ENCODE assay signal across 24 cellular contexts in the genomic region with DNA sequence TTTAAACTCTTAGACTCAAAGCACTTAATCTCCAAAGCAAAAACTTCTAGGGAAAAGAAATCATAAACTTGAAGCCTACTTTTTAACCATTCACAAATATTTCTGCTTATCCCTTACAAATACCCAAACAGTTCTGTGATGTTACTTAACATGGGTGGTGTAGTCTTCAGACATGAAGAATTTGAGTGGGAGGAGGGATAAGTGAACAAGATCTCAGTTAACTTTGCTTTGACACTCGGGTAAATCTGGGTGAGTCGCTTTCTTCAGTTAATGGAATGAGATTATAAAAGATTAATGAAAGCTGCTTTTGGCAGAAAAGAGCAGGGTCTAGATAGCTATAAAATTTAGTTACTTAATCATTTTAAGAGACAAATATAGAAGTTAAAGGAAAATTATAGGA. TPM values are rescaled to one million over a fixed set of nuclear protein-coding genes. Genes with fewer than 3 reads are reported as not detected.
A peak's percentile ranks its signal among the peaks of the same experiment; 100 is the strongest.
DNase-seq lines count a peak whose midpoint lies in the region; FAIRE-seq and TF ChIP-seq lines count a peak whose summit lies in the region.
"Had no signal": no experiment of that assay in that cellular context is flagged by ENCODE, and none has a peak within 500 bp of the region (broad histone marks: within the 10 kb centered on the region; RNA-seq: fewer than 3 reads in every experiment).

No MANE protein-coding gene starts in this region.

- H4K20me1 ChIP-seq in smooth muscle cell (ENCODE audit: low read depth) = no peaks in the 10 kb centered on the region

- no peak overlapping the region for H3K9ac ChIP-seq in smooth muscle cell (ENCODE audit: low read depth)
- H3K9ac ChIP-seq: SK-N-SH had no signal

- peak; percentile 65 for DNase-seq in NCI-H226
- DNase-seq in amniotic epithelial cell (ENCODE audit: low read depth) = peak; percentile 33
- peak; percentile 6 for DNase-seq in fibroblast of villous mesenchyme (ENCODE audit: low read depth)
- no peak for DNase-seq in smooth muscle cell (lab: John Stamatoyannopoulos, UW; ENCODE audit: unreplicated experiment)
- DNase-seq in tibial artery = no peak
- DNase-seq in GM12891 (ENCODE audit: insufficient read length, low spot score) = no peak
- DNase-seq in prostate gland (ENCODE audit: low spot score) = no peak
- DNase-seq: C1 segment of cervical spinal cord; Caco-2; CD4-positive, alpha-beta memory T cell; DMS79 treated with DMSO at 0.1 percent for 48 hours; NCI-H1048; NCI-H1417 treated with DMSO at 0.1 percent for 48 hours; NCI-H1694 treated with DMSO at 0.1 percent for 48 hours; NCI-H2081 treated with DMSO at 0.1 percent for 48 hours; NCI-H2171; NCI-H345; NCI-H510A treated with DMSO at 0.1 percent for 48 hours; PC-3; SK-N-SH had no signal

- no peaks in the 10 kb centered on the region for H3K9me3 ChIP-seq in smooth muscle cell (replicated peaks; ENCODE audit: low read depth)
- no peaks in the 10 kb centered on the region for H3K9me3 ChIP-seq in tibial artery
- no peaks in the 10 kb centered on the region for H3K9me3 ChIP-seq in prostate gland
- H3K9me3 ChIP-seq: A549, Caco-2, SK-N-SH had no signal

- peak overlapping the region; percentile 22 for H3K4me2 ChIP-seq in smooth muscle cell
- H3K4me2 ChIP-seq: A549, SK-N-SH had no signal

- no peaks in the 10 kb centered on the region for H3K36me3 ChIP-seq in smooth muscle cell (ENCODE audit: low read depth)
- no peaks in the 10 kb centered on the region for H3K36me3 ChIP-seq in tibial artery
- no peaks in the 10 kb centered on the region for H3K36me3 ChIP-seq in prostate gland

- H3F3A ChIP-seq in smooth muscle cell (ENCODE audit: low read depth) = no peaks in the 10 kb centered on the region

- H3K27ac ChIP-seq in smooth muscle cell (ENCODE audit: low read depth) = no peak overlapping the region
- no peak overlapping the region for H3K27ac ChIP-seq in tibial artery
- no peak overlapping the region for H3K27ac ChIP-seq in prostate gland
- H3K27ac ChIP-seq: A549, HL-60 had no signal

- WGBS in smooth muscle cell (ENCODE audit: low lambda C conversion rate) = 15% methylated on average over 2 of the region's 2 CpGs
- 45% methylated on average over 2 of the region's 2 CpGs for WGBS in prostate gland

- FAIRE-seq in GM12891 (lab: Jason Lieb, UNC) = no peak
- FAIRE-seq: A549, GM19239, H54 had no signal

- TF ChIP-seq CTCF in fibroblast of villous mesenchyme (IDR thresholded peaks at IDR 0.05; ENCODE audit: insufficient read depth, low read depth, low read length) = no peak
- TF ChIP-seq CTCF in smooth muscle cell (IDR thresholded peaks at IDR 0.05; ENCODE audit: borderline replicate concordance, insufficient read depth, poor library complexity, severe bottlenecking) = no peak
- no peak for TF ChIP-seq CTCF in tibial artery (IDR thresholded peaks at IDR 0.05)
- no peak for TF ChIP-seq CTCF in prostate gland (IDR thresholded peaks at IDR 0.05)

- no peaks in the 10 kb centered on the region for H3K79me2 ChIP-seq in smooth muscle cell (ENCODE audit: low read depth)

- H3K4me3 ChIP-seq in fibroblast of villous mesenchyme (ENCODE audit: low read depth, low read length) (no peak overlapping the region), smooth muscle cell (no peak overlapping the region), tibial artery (no peak overlapping the region), prostate gland (no peak overlapping the region)
- H3K4me3 ChIP-seq: A549 had no signal

- no peaks in the 10 kb centered on the region for H3K4me1 ChIP-seq in smooth muscle cell (ENCODE audit: low read depth)
- H3K4me1 ChIP-seq in tibial artery = no peaks in the 10 kb centered on the region
- H3K4me1 ChIP-seq in prostate gland (replicated peaks) = no peaks in the 10 kb centered on the region
- H3K4me1 ChIP-seq: A549 had no signal

- H2AFZ ChIP-seq in smooth muscle cell (ENCODE audit: low read depth) = no peak overlapping the region

- intact Hi-C loops in tibial artery (cut with DNase I; ENCODE audit: low total_unique reads) (no loop called here), prostate gland (cut with DNase I) (no loop called here)

- TF ChIP-seq POLR2A in GM12891 (IDR thresholded peaks at IDR 0.05; ENCODE audit: low read depth, low read length) (no peak), prostate gland (IDR thresholded peaks at IDR 0.05) (no peak)

- H3K27me3 ChIP-seq in smooth muscle cell (ENCODE audit: low read depth) (no peaks in the 10 kb centered on the region), tibial artery (no peaks in the 10 kb centered on the region), prostate gland (replicated peaks; ENCODE audit: insufficient read depth) (no peaks in the 10 kb centered on the region)

TF ChIP-seq in GM12891, 5 proteins besides CTCF, POLR2A, EP300 and RAD21:
- no peak for TF ChIP-seq POU2F2 (IDR thresholded peaks at IDR 0.05; ENCODE audit: low read depth, low read length)
- no peak for TF ChIP-seq POLR2AphosphoS5 (IDR thresholded peaks at IDR 0.05; ENCODE audit: low read depth, low read length)
- TF ChIP-seq SPI1 (IDR thresholded peaks at IDR 0.05; ENCODE audit: low read depth, low read length) = no peak
- no peak for TF ChIP-seq PAX5 (IDR thresholded peaks at IDR 0.05; ENCODE audit: insufficient read depth, low read length, severe bottlenecking)
- TF ChIP-seq TAF1 (IDR thresholded peaks at IDR 0.05; ENCODE audit: low read depth, low read length) = no peak

RNA-seq across cellular contexts. Expression of gene RNF133, which starts 47.5 kb away (rescaled TPM):
- total RNA-seq in fibroblast of villous mesenchyme = 0.32 and 0.86 TPM in 2 replicates
- 0.36 and 2.7 TPM in 2 replicates for total RNA-seq in smooth muscle cell
- polyA plus RNA-seq in smooth muscle cell = not detected in 2 replicates
- polyA plus RNA-seq in GM12891 (2012; ENCODE audit: low read depth, missing spikeins) = not detected
- total RNA-seq in prostate gland = 1 to 10 TPM; 1.0 to 3.2 TPM
- total RNA-seq: Caco-2; CD4-positive, alpha-beta memory T cell had no signal
- polyA plus RNA-seq: A549; CD4-positive, alpha-beta memory T cell had no signal

RNA-seq across cellular contexts. Expression of gene RNF148, which starts 51.3 kb away (rescaled TPM):
- total RNA-seq in fibroblast of villous mesenchyme (0.43 and 0.64 TPM in 2 replicates), smooth muscle cell (0.36 TPM in 1 of 2 replicates, not detected in the other), prostate gland (1 to 10 TPM; 2.9 to 3.4 TPM)
- polyA plus RNA-seq in smooth muscle cell = not detected in 2 replicates
- polyA plus RNA-seq in GM12891 (2012; ENCODE audit: low read depth, missing spikeins) = not detected
- total RNA-seq: Caco-2; CD4-positive, alpha-beta memory T cell had no signal
- polyA plus RNA-seq: A549; CD4-positive, alpha-beta memory T cell; SK-N-SH had no signal

Comparison
In these comparisons a context has a peak if more than half of its experiments do, and no peak if none do; other contexts are left out.
1. DNase-seq: peak in NCI-H226 (single experiment), amniotic epithelial cell (single experiment) and fibroblast of villous mesenchyme (single experiment); none in smooth muscle cell (single experiment), tibial artery (0 of 2), GM12891 (single experiment) and prostate gland (single experiment).